1 cellular context compared by ENCODE assay signal in genomic region chr14:34650786-34651584, GRCh38.
A peak's percentile ranks its signal among the peaks of the same experiment; 100 is the strongest.
TF ChIP-seq lines count a peak whose summit lies in the region.

No MANE protein-coding gene starts in this region.

TF ChIP-seq in K562, 482 proteins besides CTCF, POLR2A, EP300 and RAD21:
- TF ChIP-seq EWSR1 (IDR thresholded peaks at IDR 0.05; ENCODE audit: borderline replicate concordance, low read depth, partially characterized antibody) (no peak), SPI1 (IDR thresholded peaks at IDR 0.05; ENCODE audit: borderline replicate concordance, low read depth, low read length) (peak; percentile 54; the same call in 1 of the 2 replicates), SMAD1 (IDR thresholded peaks at IDR 0.05; ENCODE audit: low read depth, low read length, partially characterized antibody) (no peak), CBX5 (IDR thresholded peaks at IDR 0.05; ENCODE audit: borderline replicate concordance, low read depth) (no peak), CTBP1 (IDR thresholded peaks at IDR 0.05; ENCODE audit: borderline replicate concordance) (peak; percentile 23; the same call in 1 of the 2 replicates), SNAPC5 (CRISPR knock-in tag; IDR thresholded peaks at IDR 0.05) (no peak), GATA2 (CRISPR knock-in tag; IDR thresholded peaks at IDR 0.05) (0 out of 2 replicates have a peak, but pooled peaks have one; percentile 10), JUN (IDR thresholded peaks at IDR 0.05; ENCODE audit: borderline replicate concordance, low read depth, low read length) (peak; percentile 55; the same call in 1 of the 2 replicates), JUN (CRISPR knock-in tag; IDR thresholded peaks at IDR 0.05; ENCODE audit: borderline replicate concordance) (no peak), ZNF512 (tag; IDR thresholded peaks at IDR 0.05) (no peak), RREB1 (CRISPR knock-in tag; IDR thresholded peaks at IDR 0.05) (no peak), ARID4B (CRISPR knock-in tag; IDR thresholded peaks at IDR 0.05) (no peak), ATF3 (IDR thresholded peaks at IDR 0.05) (peak; percentile 81), ATF3 (CRISPR knock-in tag; conservative IDR thresholded peaks at IDR 0.05) (no peak), RBM34 (IDR thresholded peaks at IDR 0.05; ENCODE audit: borderline replicate concordance, insufficient read depth, low read length) (no peak), HSF4 (CRISPR knock-in tag; IDR thresholded peaks at IDR 0.05; ENCODE audit: borderline replicate concordance) (no peak), CEBPG (CRISPR knock-in tag; IDR thresholded peaks at IDR 0.05) (no peak), CEBPG (tag; conservative IDR thresholded peaks at IDR 0.05 in 1 of 2, IDR thresholded peaks at IDR 0.05 in 1 of 2) (0 out of 4 replicates have a peak, but pooled peaks of 1 of the 2 experiments have one; percentile 44), TEAD1 (CRISPR knock-in tag; IDR thresholded peaks at IDR 0.05) (0 out of 4 replicates have a peak, but pooled peaks of 1 of the 2 experiments have one; percentile 28), FOSL1 (tag; conservative IDR thresholded peaks at IDR 0.05) (peak; percentile 81), TRIM24 (IDR thresholded peaks at IDR 0.05) (peak; percentile 13 to 53; a peak in 3 of 4 replicates), TEAD4 (IDR thresholded peaks at IDR 0.05; ENCODE audit: low read length) (peak; percentile 42; the same call in 1 of the 2 replicates), TEAD4 (CRISPR knock-in tag; IDR thresholded peaks at IDR 0.05; ENCODE audit: borderline replicate concordance) (no peak), MAFK (IDR thresholded peaks at IDR 0.05; ENCODE audit: low read length) (no peak), ARID1B (IDR thresholded peaks at IDR 0.05) (peak; percentile 29; the same call in 1 of the 2 replicates), CBFA2T3 (IDR thresholded peaks at IDR 0.05) (0 out of 2 replicates have a peak, but pooled peaks have one; percentile 5), ZFX (CRISPR knock-in tag; IDR thresholded peaks at IDR 0.05) (no peak), JUND (IDR thresholded peaks at IDR 0.05; ENCODE audit: borderline replicate concordance, low read depth, low read length) (peak; percentile 63), JUND (tag; IDR thresholded peaks at IDR 0.05; ENCODE audit: borderline replicate concordance, low read depth, low read length) (peak; percentile 65; the same call in 2 of the 3 replicates), CBX3 (IDR thresholded peaks at IDR 0.05; ENCODE audit: borderline replicate concordance in 1 of 2, low read length in 2 of 2) (peak in 1 of 2 experiments; percentile 43; a peak in 1 of 3 replicates)
TF ChIP-seq in K562: peak in this region for 14.
